Comparison of ENCODE assay signal across 24 cellular contexts in genomic region chr4:180741703-180742102, GRCh38.
"Had no signal": no experiment of that assay in that cellular context is flagged by ENCODE, and none has a peak within 500 bp of the region (broad histone marks: within the 10 kb centered on the region; RNA-seq: fewer than 3 reads in every experiment).

No MANE protein-coding gene starts in this region.

- H3K9me3 ChIP-seq: stomach, suprapubic skin, testis, thoracic aorta, thyroid gland, tibial artery, tibial nerve, transverse colon, upper lobe of left lung, upper lobe of right lung, uterus, vagina had no signal

- H3K4me3 ChIP-seq: stomach, suprapubic skin, testis, thoracic aorta, thyroid gland, tibial artery, tibial nerve, transverse colon, upper lobe of left lung, upper lobe of right lung, uterus, vagina had no signal

- H3K27ac ChIP-seq: stomach, suprapubic skin, testis, thoracic aorta, thyroid gland, tibial artery, tibial nerve, transverse colon, upper lobe of left lung, upper lobe of right lung, uterus, vagina had no signal

- DNase-seq: stimulated activated CD4-positive, alpha-beta T cell treated with anti-CD3 and anti-CD28 coated beads, Interleukin-2, amount 100 ng/mL, for 48 hours; stimulated activated CD4-positive, alpha-beta T cell treated with anti-CD3 and anti-CD28 coated beads, Interleukin-4, amount 100 ng/mL, for 1 hour; stimulated activated CD4-positive, alpha-beta T cell treated with anti-CD3 and anti-CD28 coated beads, Interleukin-4, amount 100 ng/mL, for 24 hours; stimulated activated CD4-positive, alpha-beta T cell treated with anti-CD3 and anti-CD28 coated beads, Interleukin-4, amount 100 ng/mL, for 4 hours; stimulated activated CD8-positive, alpha-beta memory T cell treated with anti-CD3 and anti-CD28 coated beads, Interleukin-4, amount 100 ng/mL, for 48 hours; stimulated activated naive B cell treated with anti-CD40 and anti-IgM and Interleukin-4, amounts not matched to agents 10 μg/mL and 1 μg/mL and 100 μg/mL, for 72 hours; stimulated activated naive CD4-positive, alpha-beta T cell; stimulated activated naive CD4-positive, alpha-beta T cell treated with Interleukin-2 at 50 U/mL for 16 hours; stimulated activated naive CD8-positive, alpha-beta T cell treated with anti-CD3 and anti-CD28 coated beads, Interleukin-15, amount 100 ng/mL, for 72 hours; stimulated activated naive CD8-positive, alpha-beta T cell treated with anti-CD3 and anti-CD28 coated beads, Interleukin-15, Interleukin-2, amounts not matched to agents 100 U/mL and 50 U/mL, for 24 hours; stomach; substantia nigra; testis; thyroid gland; tibial artery; transverse colon; trophoblast cell; upper lobe of left lung; upper lobe of right lung; uterus had no signal

- H3K36me3 ChIP-seq: stomach, suprapubic skin, thoracic aorta, thyroid gland, tibial artery, tibial nerve, transverse colon, upper lobe of left lung, upper lobe of right lung, uterus, vagina had no signal

- H3K27me3 ChIP-seq: stomach, suprapubic skin, testis, thyroid gland, tibial artery, tibial nerve, transverse colon, upper lobe of left lung, upper lobe of right lung, uterus, vagina had no signal
